10 cellular contexts compared by ENCODE assay signal in the genomic region with DNA sequence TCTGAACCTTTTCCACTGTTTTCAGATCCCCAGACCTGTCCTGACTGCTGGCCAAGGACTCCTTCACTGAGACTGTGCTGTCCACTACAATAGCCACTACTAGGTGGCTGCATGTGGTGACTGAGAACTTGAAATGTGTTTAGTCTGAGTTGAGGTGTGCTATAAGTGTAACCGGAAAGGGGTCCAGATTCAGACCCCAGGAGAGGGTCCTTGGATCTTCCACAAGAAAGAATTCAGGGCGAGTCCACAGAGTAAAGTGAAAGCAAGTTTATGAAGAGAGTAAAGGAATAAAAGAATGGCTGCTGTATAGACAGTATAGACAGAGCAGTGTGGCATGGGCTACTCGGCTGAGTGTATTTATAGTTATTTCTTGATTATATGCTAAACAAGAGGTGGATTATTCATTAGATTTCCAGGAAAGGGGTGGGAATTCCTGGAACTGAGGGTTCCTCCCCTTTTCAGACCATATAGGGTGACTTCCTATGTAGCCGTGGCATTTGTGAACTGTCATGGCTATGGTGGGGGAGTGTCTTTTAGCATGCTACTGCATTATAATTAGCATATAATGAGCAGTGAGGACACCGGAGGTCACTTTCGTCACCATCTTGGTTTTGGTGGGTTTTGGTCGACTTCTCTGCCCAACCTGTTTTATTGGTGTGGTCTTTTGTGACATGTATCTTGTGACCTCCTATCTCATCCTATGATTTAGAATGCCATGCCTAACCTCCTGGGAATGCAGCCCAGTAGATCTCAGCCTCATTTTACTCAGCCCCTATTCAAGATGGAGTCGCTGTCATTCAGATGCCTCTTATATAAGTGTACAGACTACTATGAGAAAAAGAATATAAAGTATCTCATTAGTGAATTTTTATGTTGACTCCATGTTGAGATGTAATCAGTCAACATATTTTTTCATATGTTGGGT.
DNase-seq lines count a peak whose midpoint lies in the region; ATAC-seq, FAIRE-seq and TF ChIP-seq lines count a peak whose summit lies in the region.
"Had no signal": no experiment of that assay in that cellular context is flagged by ENCODE, and none has a peak within 500 bp of the region (broad histone marks: within the 10 kb centered on the region; RNA-seq: fewer than 3 reads in every experiment).

No MANE protein-coding gene starts in this region.

- peaks cover 91 to 100% (median 97%) of the 10 kb centered on the region in 10 experiments for H3K4me1 ChIP-seq in BLaER1 treated with 17β-estradiol and CSF1 and Interleukin-3, amounts not matched to agents 10 nM and 100 nM

- H3K9me3 ChIP-seq in BLaER1 treated with 17β-estradiol and CSF1 and Interleukin-3, amounts not matched to agents 10 nM and 100 nM (replicated peaks in 1 of 11): no peaks in the 10 kb centered on the region

- H3K36me3 Mint-ChIP-seq in activated T-helper 1 cell treated with anti-CD3 and anti-CD28 coated beads, Interleukin-12 subunit alpha, Interleukin-12 subunit beta, Interleukin-2, Interleukin-4 antibody, amounts not matched to agents 30 ng/mL and 10 ng/mL and 1 ng/mL, durations not matched to agents 14 hours and 24 hours and 36 hours (ENCODE audit: low read depth): peaks cover 45% of the 10 kb centered on the region
- H3K36me3 Mint-ChIP-seq in mesothelial cell of epicardium: no peaks in the 10 kb centered on the region

- peak overlapping the region in 5 of 11 experiments; percentile 3 to 56 (median 10); a peak in 4 of 22 replicates for H3K9ac ChIP-seq in BLaER1 treated with 17β-estradiol and CSF1 and Interleukin-3, amounts not matched to agents 10 nM and 100 nM

- H3K36me3 ChIP-seq in BLaER1 treated with 17β-estradiol and CSF1 and Interleukin-3, amounts not matched to agents 10 nM and 100 nM: peaks cover 0 to 9% (median 0%) of the 10 kb centered on the region in 11 experiments; a peak in 3 of 22 replicates

- H3K4me2 ChIP-seq in BLaER1 treated with 17β-estradiol and CSF1 and Interleukin-3, amounts not matched to agents 10 nM and 100 nM: peak overlapping the region; percentile 80 to 92 (median 88)

- DNase-seq in HUDEP-2 (lab: John Stamatoyannopoulos, UW; ENCODE audit: unreplicated experiment in 76 of 76) (peak in 70 of 76 experiments; percentile 12 to 90 (median 58)), mesothelial cell of epicardium (ENCODE audit: low spot score in 2 of 2, unreplicated experiment in 2 of 2) (no peak), cerebellar cortex (ENCODE audit: low spot score) (no peak), H54 (ENCODE audit: insufficient read length, low spot score) (no peak), foreskin melanocyte (no peak)
- DNase-seq in activated T-helper 1 cell treated with anti-CD3 and anti-CD28 coated beads, Interleukin-12 subunit alpha, Interleukin-12 subunit beta, Interleukin-2, Interleukin-4 antibody, amounts not matched to agents 30 ng/mL and 10 ng/mL and 1 ng/mL, durations not matched to agents 14 hours and 24 hours and 36 hours (ENCODE audit: low spot score): peak; percentile 49

- no peaks in the 10 kb centered on the region for H3K27me3 ChIP-seq in BLaER1 treated with 17β-estradiol and CSF1 and Interleukin-3, amounts not matched to agents 10 nM and 100 nM

- TF ChIP-seq POLR2A in H54 (IDR thresholded peaks at IDR 0.05; ENCODE audit: low read depth, low read length): no peak

- peaks cover 0 to 97% (median 6%) of the 10 kb centered on the region in 11 experiments; a peak in 9 of 22 replicates for H4K20me1 ChIP-seq in BLaER1 treated with 17β-estradiol and CSF1 and Interleukin-3, amounts not matched to agents 10 nM and 100 nM

- H3K4me1 Mint-ChIP-seq in activated T-helper 1 cell treated with anti-CD3 and anti-CD28 coated beads, Interleukin-12 subunit alpha, Interleukin-12 subunit beta, Interleukin-2, Interleukin-4 antibody, amounts not matched to agents 30 ng/mL and 10 ng/mL and 1 ng/mL, durations not matched to agents 14 hours and 24 hours and 36 hours (ENCODE audit: low read depth): peaks cover 96% of the 10 kb centered on the region
- peaks cover 40% of the 10 kb centered on the region for H3K4me1 Mint-ChIP-seq in mesothelial cell of epicardium

- no peak for TF ChIP-seq CTCF in mesothelial cell of epicardium (IDR thresholded peaks at IDR 0.05; ENCODE audit: unreplicated experiment)

- H3K4me3 ChIP-seq in BLaER1 treated with 17β-estradiol and CSF1 and Interleukin-3, amounts not matched to agents 10 nM and 100 nM: no peak overlapping the region

- H3K9me3 Mint-ChIP-seq in activated T-helper 1 cell treated with anti-CD3 and anti-CD28 coated beads, Interleukin-12 subunit alpha, Interleukin-12 subunit beta, Interleukin-2, Interleukin-4 antibody, amounts not matched to agents 30 ng/mL and 10 ng/mL and 1 ng/mL, durations not matched to agents 14 hours and 24 hours and 36 hours: no peaks in the 10 kb centered on the region
- no peaks in the 10 kb centered on the region for H3K9me3 Mint-ChIP-seq in mesothelial cell of epicardium
- H3K9me3 Mint-ChIP-seq: central memory CD8-positive, alpha-beta T cell had no signal

- no peak for ATAC-seq in HG02571 (IDR thresholded peaks at IDR 0.05; ENCODE audit: unreplicated experiment)

- H3K27me3 Mint-ChIP-seq in activated T-helper 1 cell treated with anti-CD3 and anti-CD28 coated beads, Interleukin-12 subunit alpha, Interleukin-12 subunit beta, Interleukin-2, Interleukin-4 antibody, amounts not matched to agents 30 ng/mL and 10 ng/mL and 1 ng/mL, durations not matched to agents 14 hours and 24 hours and 36 hours (ENCODE audit: insufficient read depth): no peaks in the 10 kb centered on the region
- H3K27me3 Mint-ChIP-seq in mesothelial cell of epicardium (ENCODE audit: low read depth): no peaks in the 10 kb centered on the region
- H3K27me3 Mint-ChIP-seq: central memory CD8-positive, alpha-beta T cell had no signal

- intact Hi-C loops in activated T-helper 1 cell treated with anti-CD3 and anti-CD28 coated beads, Interleukin-12 subunit alpha, Interleukin-12 subunit beta, Interleukin-2, Interleukin-4 antibody, amounts not matched to agents 30 ng/mL and 10 ng/mL and 1 ng/mL, durations not matched to agents 14 hours and 24 hours and 36 hours (cut with micrococcal nuclease): loop anchor here (1.0 to 2.0 kb wide), 2 partner anchors 12 to 20 kb away; no protein-coding TSS in a partner anchor

- FAIRE-seq in H54 (lab: Jason Lieb, UNC): no peak
- FAIRE-seq: GM12892 had no signal

- H3K27ac Mint-ChIP-seq in activated T-helper 1 cell treated with anti-CD3 and anti-CD28 coated beads, Interleukin-12 subunit alpha, Interleukin-12 subunit beta, Interleukin-2, Interleukin-4 antibody, amounts not matched to agents 30 ng/mL and 10 ng/mL and 1 ng/mL, durations not matched to agents 14 hours and 24 hours and 36 hours: peak overlapping the region; percentile 85
- H3K27ac Mint-ChIP-seq in mesothelial cell of epicardium: peak overlapping the region; percentile 89

- H3K27ac ChIP-seq in BLaER1 treated with 17β-estradiol and CSF1 and Interleukin-3, amounts not matched to agents 10 nM and 100 nM: peak overlapping the region in 9 of 11 experiments; percentile 37 to 80 (median 77); a peak in 18 of 22 replicates

- peak overlapping the region; percentile 64 for H3K4me3 Mint-ChIP-seq in activated T-helper 1 cell treated with anti-CD3 and anti-CD28 coated beads, Interleukin-12 subunit alpha, Interleukin-12 subunit beta, Interleukin-2, Interleukin-4 antibody, amounts not matched to agents 30 ng/mL and 10 ng/mL and 1 ng/mL, durations not matched to agents 14 hours and 24 hours and 36 hours
- no peak overlapping the region for H3K4me3 Mint-ChIP-seq in mesothelial cell of epicardium
- H3K4me3 Mint-ChIP-seq: central memory CD8-positive, alpha-beta T cell had no signal

Comparison
In these comparisons a context has a peak if more than half of its experiments do, and no peak if none do; other contexts are left out.
1. DNase-seq: peak in HUDEP-2 (70 of 76) and activated T-helper 1 cell treated with anti-CD3 and anti-CD28 coated beads, Interleukin-12 subunit alpha, Interleukin-12 subunit beta, Interleukin-2, Interleukin-4 antibody, amounts not matched to agents 30 ng/mL and 10 ng/mL and 1 ng/mL, durations not matched to agents 14 hours and 24 hours and 36 hours (single experiment); none in mesothelial cell of epicardium (0 of 2), cerebellar cortex (single experiment), H54 (single experiment) and foreskin melanocyte (single experiment).